ENCODE assay signal across 9 cellular contexts in the genomic region with DNA sequence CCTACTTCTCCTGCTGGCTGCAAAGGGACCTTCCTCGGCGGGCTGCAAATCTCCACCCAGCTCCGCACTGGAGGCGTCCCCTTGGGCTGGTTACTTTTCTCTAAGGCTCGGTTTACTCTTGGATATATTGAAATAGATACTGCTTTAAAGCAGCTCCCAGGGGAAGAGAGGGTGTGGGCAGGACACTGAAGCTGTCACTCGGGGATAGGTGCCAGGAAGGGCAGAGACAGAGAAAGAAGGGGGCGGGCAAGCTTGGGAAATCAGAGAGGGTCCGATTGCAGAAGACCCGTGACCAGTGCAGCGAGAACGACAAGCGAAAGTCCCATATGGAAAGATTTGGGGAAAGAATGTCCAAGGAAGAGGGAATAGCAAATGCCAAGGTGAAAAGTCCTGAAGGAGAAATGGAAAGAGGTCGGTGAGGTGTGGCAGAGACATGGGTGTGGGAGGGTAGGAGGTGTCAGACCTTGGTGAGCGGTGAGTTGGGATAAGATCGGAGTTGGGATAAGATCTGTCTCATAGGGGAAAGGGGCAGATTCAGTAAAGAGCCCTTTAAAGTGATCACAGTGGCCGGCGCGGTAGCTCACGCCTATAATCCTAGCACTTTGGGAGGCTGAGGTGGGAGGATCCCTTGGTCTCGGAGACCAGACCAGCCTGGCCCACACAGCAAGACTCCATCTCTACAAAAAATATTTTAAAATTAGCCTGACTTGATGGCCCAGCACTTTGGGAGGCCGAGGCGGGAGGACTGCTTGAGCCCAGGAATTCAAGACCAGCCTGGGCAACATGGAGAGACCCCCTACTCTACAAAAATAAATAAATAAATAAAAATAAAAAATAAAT. TPM values are rescaled to one million over a fixed set of nuclear protein-coding genes. Genes with fewer than 3 reads are reported as not detected.
DNase-seq lines count a peak whose midpoint lies in the region; ATAC-seq and TF ChIP-seq lines count a peak whose summit lies in the region.
"Had no signal": no experiment of that assay in that cellular context is flagged by ENCODE, and none has a peak within 500 bp of the region (broad histone marks: within the 10 kb centered on the region; RNA-seq: fewer than 3 reads in every experiment).

No MANE protein-coding gene starts in this region.

- no peaks in the 10 kb centered on the region for H3K9me3 ChIP-seq in T-helper 17 cell (ENCODE audit: control insufficient read depth, low read length, poor library complexity, severe bottlenecking)
- H3K9me3 ChIP-seq in gastroesophageal sphincter = no peaks in the 10 kb centered on the region
- no peaks in the 10 kb centered on the region for H3K9me3 ChIP-seq in sigmoid colon

- no peak for TF ChIP-seq EP300 in gastroesophageal sphincter (IDR thresholded peaks at IDR 0.05)
- no peak for TF ChIP-seq EP300 in sigmoid colon (IDR thresholded peaks at IDR 0.05)

- TF ChIP-seq CTCF in GM12875 (IDR thresholded peaks at IDR 0.05; ENCODE audit: borderline replicate concordance, insufficient read depth, low read depth, low read length) = no peak
- TF ChIP-seq CTCF in gastroesophageal sphincter (IDR thresholded peaks at IDR 0.05) = no peak
- no peak for TF ChIP-seq CTCF in sigmoid colon (IDR thresholded peaks at IDR 0.05)

- no peak for DNase-seq in T-helper 17 cell
- DNase-seq in sigmoid colon = no peak
- DNase-seq in pons (ENCODE audit: low spot score) = no peak
- DNase-seq in COLO668 (lab: John Stamatoyannopoulos, UW; ENCODE audit: unreplicated experiment) = no peak
- DNase-seq in activated CD8-positive, alpha-beta memory T cell treated with anti-CD3 and anti-CD28 coated beads, Interleukin-2, amount 50 U/mL, for 4 hours = no peak
- no peak for DNase-seq in mucosa of gallbladder (ENCODE audit: low spot score)

- H3K4me3 Mint-ChIP-seq in T-helper 17 cell = peak overlapping the region; percentile 90

- ATAC-seq in T-helper 17 cell = no peak
- ATAC-seq in gastroesophageal sphincter = no peak

- H3K27ac Mint-ChIP-seq in T-helper 17 cell = peak overlapping the region; percentile 74

- H3K36me3 ChIP-seq in gastroesophageal sphincter = peaks cover 0 to 31% of the 10 kb centered on the region in 2 donors
- peaks cover 0 to 19% (median 15%) of the 10 kb centered on the region in 4 donors for H3K36me3 ChIP-seq in sigmoid colon

- peaks cover 0 to 49% (median 21%) of the 10 kb centered on the region in 3 donors for H3K4me1 ChIP-seq in gastroesophageal sphincter
- H3K4me1 ChIP-seq in sigmoid colon = peaks cover 0 to 39% (median 31%) of the 10 kb centered on the region in 4 donors

- intact Hi-C loops in sigmoid colon (cut with DNase I) = loop anchor here (5.0 kb wide), 1 partner anchor 35 kb away; no protein-coding TSS in a partner anchor

- H3K36me3 Mint-ChIP-seq in T-helper 17 cell (ENCODE audit: low read depth) = peaks cover 2% of the 10 kb centered on the region

- H3K27me3 Mint-ChIP-seq in T-helper 17 cell = no peaks in the 10 kb centered on the region

- no peaks in the 10 kb centered on the region for H3K27me3 ChIP-seq in gastroesophageal sphincter
- H3K27me3 ChIP-seq in sigmoid colon = no peaks in the 10 kb centered on the region

- H3K4me3 ChIP-seq in GM12875 (ENCODE audit: low read depth, low read length) = peak overlapping the region; percentile 82
- peak overlapping the region; percentile 73 to 88 for H3K4me3 ChIP-seq in gastroesophageal sphincter
- peak overlapping the region; percentile 80 to 91 (median 88) for H3K4me3 ChIP-seq in sigmoid colon

- peak overlapping the region in 3 of 4 donors; percentile 86 to 89 (median 86) for H3K27ac ChIP-seq in gastroesophageal sphincter
- peak overlapping the region; percentile 85 to 89 (median 87) for H3K27ac ChIP-seq in sigmoid colon

- H3K4me1 Mint-ChIP-seq in T-helper 17 cell = peaks cover 27% of the 10 kb centered on the region

- 33 to 42% methylated on average over 8 to 19 of the region's 22 CpGs for WGBS in gastroesophageal sphincter (ENCODE audit: low coverage in 1 of 2), 2 donors
- WGBS in sigmoid colon, 2 donors = 23 to 45% methylated on average over 22 of the region's 22 CpGs

- TF ChIP-seq POLR2A in gastroesophageal sphincter (IDR thresholded peaks at IDR 0.05) = no peak
- no peak for TF ChIP-seq POLR2A in sigmoid colon (IDR thresholded peaks at IDR 0.05)

RNA-seq across cellular contexts. Expression of a gene that starts 0.6 kb away (rescaled TPM):
- 1 to 10 TPM in 1 of 2 donors, under 1 TPM in 1; 0.85 to 3.0 TPM for total RNA-seq in T-helper 17 cell
- total RNA-seq in gastroesophageal sphincter = not detected
- not detected for total RNA-seq in sigmoid colon
- polyA plus RNA-seq in sigmoid colon = 1 to 10 TPM in 2 of 3 donors, not detected in 1; 2.5 to 2.8 TPM
- 4.1 TPM for total RNA-seq in mucosa of gallbladder
- total RNA-seq: HT1080 had no signal

RNA-seq across cellular contexts. Expression of a gene that starts 0.9 kb away (rescaled TPM):
- total RNA-seq in T-helper 17 cell = 10 to 100 TPM; 92.6 to 97.0 TPM
- total RNA-seq in gastroesophageal sphincter = 100 to 1,000 TPM; 178 to 303 (median 227) TPM
- total RNA-seq in sigmoid colon = 100 to 1,000 TPM; 248 to 312 (median 264) TPM
- 100 to 1,000 TPM; 277 to 379 (median 284) TPM for polyA plus RNA-seq in sigmoid colon
- total RNA-seq in mucosa of gallbladder = 319 TPM

RNA-seq across cellular contexts. Expression of a gene that starts 3.9 kb away (rescaled TPM):
- total RNA-seq in T-helper 17 cell (1 to 10 TPM; 3.1 to 5.7 TPM), gastroesophageal sphincter (1 to 10 TPM; 2.0 to 9.4 (median 3.7) TPM), sigmoid colon (1 to 10 TPM; 1.9 to 3.7 (median 3.0) TPM), mucosa of gallbladder (7.3 TPM)
- polyA plus RNA-seq in sigmoid colon = 10 to 100 TPM in 1 of 3 donors, 1 to 10 TPM in 2; 6.2 to 22.1 (median 7.2) TPM

RNA-seq across cellular contexts. Expression of a gene that starts 11.2 kb away (rescaled TPM):
- total RNA-seq in T-helper 17 cell (1,000 to 10,000 TPM; 1,500 to 1,584 TPM), gastroesophageal sphincter (100 to 1,000 TPM in 3 of 4 donors, 10 to 100 TPM in 1; 99.3 to 614 (median 168) TPM), sigmoid colon (1,000 to 10,000 TPM in 1 of 4 donors, 100 to 1,000 TPM in 3; 125 to 1,252 (median 504) TPM), mucosa of gallbladder (119 TPM)
- polyA plus RNA-seq in sigmoid colon = 100 to 1,000 TPM in 2 of 3 donors, 10 to 100 TPM in 1; 91.6 to 289 (median 249) TPM

RNA-seq across cellular contexts. Expression of a gene that starts 27.1 kb away (rescaled TPM):
- 10 to 100 TPM; 14.9 to 19.3 TPM for total RNA-seq in T-helper 17 cell
- total RNA-seq in gastroesophageal sphincter = 10 to 100 TPM; 13.5 to 24.1 (median 14.6) TPM
- total RNA-seq in sigmoid colon = 10 to 100 TPM; 10.2 to 37.9 (median 12.7) TPM
- 10 to 100 TPM; 36.0 to 80.4 (median 42.1) TPM for polyA plus RNA-seq in sigmoid colon
- 128 TPM for total RNA-seq in mucosa of gallbladder
